13 cellular contexts compared by ENCODE assay signal in the genomic region with DNA sequence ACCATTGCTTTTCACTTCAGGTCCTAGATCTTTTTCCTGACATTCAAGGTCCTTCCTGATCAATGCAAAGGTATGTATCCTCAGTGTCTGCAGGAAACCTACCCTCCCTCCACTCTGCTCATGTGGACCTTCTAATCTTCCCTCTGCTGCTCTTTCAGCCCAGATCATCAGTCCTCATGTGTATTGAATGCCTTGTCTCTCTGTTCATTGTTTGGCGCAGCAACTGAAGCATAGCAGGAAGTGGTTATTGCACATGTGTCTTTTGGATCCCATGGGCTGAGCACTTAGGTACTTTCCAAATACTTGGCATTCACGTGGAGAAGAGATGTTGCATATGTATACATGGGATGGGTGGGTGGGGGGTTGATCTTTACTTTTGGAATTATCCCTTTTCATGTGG. TPM values are rescaled to one million over a fixed set of nuclear protein-coding genes. Genes with fewer than 3 reads are reported as not detected.
A peak's percentile ranks its signal among the peaks of the same experiment; 100 is the strongest.
DNase-seq lines count a peak whose midpoint lies in the region; ATAC-seq and TF ChIP-seq lines count a peak whose summit lies in the region.
"Had no signal": no experiment of that assay in that cellular context is flagged by ENCODE, and none has a peak within 500 bp of the region (broad histone marks: within the 10 kb centered on the region; RNA-seq: fewer than 3 reads in every experiment).

No MANE protein-coding gene starts in this region.

- H3K4me3 Mint-ChIP-seq in activated CD4-positive, alpha-beta memory T cell treated with anti-CD3 and anti-CD28 coated beads for 36 hours = no peak overlapping the region
- H3K4me3 Mint-ChIP-seq in activated CD4-positive, alpha-beta memory T cell treated with anti-CD3 and anti-CD28 coated beads, Interleukin-2, amount 10 ng/mL, durations not matched to agents 7 days and 5 days = no peak overlapping the region

- POLR2A ChIA-PET in activated CD4-positive, alpha-beta memory T cell treated with anti-CD3 and anti-CD28 coated beads for 36 hours (lab: Charles Lee) = no interaction called here
- POLR2A ChIA-PET in activated CD4-positive, alpha-beta memory T cell treated with anti-CD3 and anti-CD28 coated beads, Interleukin-2, amount 10 ng/mL, durations not matched to agents 7 days and 5 days (lab: Charles Lee) = interaction anchor here (1.0 kb wide), 1 partner anchor 9 kb away, joined by 3 read pairs; no protein-coding TSS in a partner anchor

- TF ChIP-seq CTCF in neutrophil (IDR thresholded peaks at IDR 0.05) = no peak

- H3K4me1 Mint-ChIP-seq in activated CD4-positive, alpha-beta memory T cell treated with anti-CD3 and anti-CD28 coated beads for 36 hours (ENCODE audit: low read depth) = peaks cover 31% of the 10 kb centered on the region
- H3K4me1 Mint-ChIP-seq in activated CD4-positive, alpha-beta memory T cell treated with anti-CD3 and anti-CD28 coated beads, Interleukin-2, amount 10 ng/mL, durations not matched to agents 7 days and 5 days = peaks cover 27% of the 10 kb centered on the region

- peaks cover 6% of the 10 kb centered on the region for H3K27me3 Mint-ChIP-seq in activated CD4-positive, alpha-beta memory T cell treated with anti-CD3 and anti-CD28 coated beads for 36 hours
- H3K27me3 Mint-ChIP-seq in activated CD4-positive, alpha-beta memory T cell treated with anti-CD3 and anti-CD28 coated beads, Interleukin-2, amount 10 ng/mL, durations not matched to agents 7 days and 5 days = peaks cover 11% of the 10 kb centered on the region

- no peaks in the 10 kb centered on the region for H3K27me3 ChIP-seq in neutrophil
- H3K27me3 ChIP-seq: esophagus muscularis mucosa had no signal

- peaks cover 18 to 22% of the 10 kb centered on the region in 2 experiments for H3K4me1 ChIP-seq in neutrophil (ENCODE audit: control insufficient read depth in 1 of 2, insufficient read depth in 1 of 2, low read depth in 1 of 2, low read length in 1 of 2)

- peak; percentile 24 for DNase-seq in activated CD4-positive, alpha-beta memory T cell treated with anti-CD3 and anti-CD28 coated beads for 36 hours
- DNase-seq in activated CD4-positive, alpha-beta memory T cell treated with anti-CD3 and anti-CD28 coated beads, Interleukin-2, amount 10 ng/mL, durations not matched to agents 7 days and 5 days = no peak
- DNase-seq in SW480 (ENCODE audit: low spot score) = peak; percentile 19
- DNase-seq in stimulated activated CD4-positive, alpha-beta T cell treated with anti-CD3 and anti-CD28 coated beads, Interleukin-1b, Interleukin-23, amount 100 ng/mL, for 48 hours = no peak
- DNase-seq in HUDEP-2 (lab: John Stamatoyannopoulos, UW; ENCODE audit: unreplicated experiment in 76 of 76) = no peak
- DNase-seq: lower lobe of right lung, NCI-H2227 treated with DMSO at 0.1 percent for 48 hours had no signal

- CTCF ChIA-PET in activated CD4-positive, alpha-beta memory T cell treated with anti-CD3 and anti-CD28 coated beads for 36 hours (lab: Charles Lee) = interaction anchor here (1.0 kb wide), 1 partner anchor 25 kb away, joined by 3 read pairs; no protein-coding TSS in a partner anchor
- CTCF ChIA-PET in activated CD4-positive, alpha-beta memory T cell treated with anti-CD3 and anti-CD28 coated beads, Interleukin-2, amount 10 ng/mL, durations not matched to agents 7 days and 5 days (lab: Charles Lee) = interaction anchor here (0.9 to 5.3 kb wide), 2 partner anchors 25 to 57 kb away, joined by 4 to 23 read pairs; no protein-coding TSS in a partner anchor

- H3K36me3 Mint-ChIP-seq in activated CD4-positive, alpha-beta memory T cell treated with anti-CD3 and anti-CD28 coated beads for 36 hours = peaks cover 2% of the 10 kb centered on the region
- H3K36me3 Mint-ChIP-seq in activated CD4-positive, alpha-beta memory T cell treated with anti-CD3 and anti-CD28 coated beads, Interleukin-2, amount 10 ng/mL, durations not matched to agents 7 days and 5 days (ENCODE audit: low read depth) = no peaks in the 10 kb centered on the region

- peak overlapping the region; percentile 43 for H3K27ac Mint-ChIP-seq in activated CD4-positive, alpha-beta memory T cell treated with anti-CD3 and anti-CD28 coated beads for 36 hours
- H3K27ac Mint-ChIP-seq in activated CD4-positive, alpha-beta memory T cell treated with anti-CD3 and anti-CD28 coated beads, Interleukin-2, amount 10 ng/mL, durations not matched to agents 7 days and 5 days = no peak overlapping the region

- intact Hi-C loops in activated CD4-positive, alpha-beta memory T cell treated with anti-CD3 and anti-CD28 coated beads for 36 hours (cut with micrococcal nuclease) = no loop called here

- ATAC-seq in HG02610 (IDR thresholded peaks at IDR 0.05; ENCODE audit: unreplicated experiment) (peak; percentile 33), HG03045 (IDR thresholded peaks at IDR 0.05; ENCODE audit: unreplicated experiment) (no peak)
- ATAC-seq: lower lobe of right lung had no signal

- H3K27ac ChIP-seq in neutrophil = peak overlapping the region; percentile 50
- H3K27ac ChIP-seq: C4-2B, esophagus muscularis mucosa, lower lobe of right lung had no signal

- H3K36me3 ChIP-seq in neutrophil = no peaks in the 10 kb centered on the region
- H3K36me3 ChIP-seq: esophagus muscularis mucosa, lower lobe of right lung had no signal

- no peaks in the 10 kb centered on the region for H3K9me3 ChIP-seq in neutrophil
- H3K9me3 ChIP-seq: esophagus muscularis mucosa, lower lobe of right lung had no signal

- no peaks in the 10 kb centered on the region for H3K9me3 Mint-ChIP-seq in activated CD4-positive, alpha-beta memory T cell treated with anti-CD3 and anti-CD28 coated beads for 36 hours
- H3K9me3 Mint-ChIP-seq in activated CD4-positive, alpha-beta memory T cell treated with anti-CD3 and anti-CD28 coated beads, Interleukin-2, amount 10 ng/mL, durations not matched to agents 7 days and 5 days = no peaks in the 10 kb centered on the region

- no peak overlapping the region for H3K4me3 ChIP-seq in neutrophil (ENCODE audit: low read depth in 1 of 2, low read length in 1 of 2)
- H3K4me3 ChIP-seq: esophagus muscularis mucosa, lower lobe of right lung had no signal

RNA-seq across cellular contexts. Expression of gene NIN, which starts 4.3 kb away (rescaled TPM):
- total RNA-seq in activated CD4-positive, alpha-beta memory T cell treated with anti-CD3 and anti-CD28 coated beads for 36 hours = 10 to 100 TPM; 44.7 to 44.8 TPM
- 10 to 100 TPM; 50.3 to 56.5 TPM for total RNA-seq in activated CD4-positive, alpha-beta memory T cell treated with anti-CD3 and anti-CD28 coated beads, Interleukin-2, amount 10 ng/mL, durations not matched to agents 7 days and 5 days

RNA-seq across cellular contexts. Expression of gene ABHD12B, which starts 36.6 kb away (rescaled TPM):
- not detected for total RNA-seq in activated CD4-positive, alpha-beta memory T cell treated with anti-CD3 and anti-CD28 coated beads for 36 hours
- total RNA-seq in activated CD4-positive, alpha-beta memory T cell treated with anti-CD3 and anti-CD28 coated beads, Interleukin-2, amount 10 ng/mL, durations not matched to agents 7 days and 5 days = not detected
- total RNA-seq: esophagus muscularis mucosa, lower lobe of right lung, temporal lobe had no signal

Comparison
In these comparisons a context has a peak if more than half of its experiments do, and no peak if none do; other contexts are left out.
1. DNase-seq: peak in activated CD4-positive, alpha-beta memory T cell treated with anti-CD3 and anti-CD28 coated beads for 36 hours (single experiment) and SW480 (single experiment); none in activated CD4-positive, alpha-beta memory T cell treated with anti-CD3 and anti-CD28 coated beads, Interleukin-2, amount 10 ng/mL, durations not matched to agents 7 days and 5 days (single experiment), stimulated activated CD4-positive, alpha-beta T cell treated with anti-CD3 and anti-CD28 coated beads, Interleukin-1b, Interleukin-23, amount 100 ng/mL, for 48 hours (single experiment) and HUDEP-2 (0 of 76).